Comparison of ENCODE assay signal across 21 cellular contexts in genomic region chr10:8721641-8722040, GRCh38.
"Had no signal": no experiment of that assay in that cellular context is flagged by ENCODE, and none has a peak within 500 bp of the region (broad histone marks: within the 10 kb centered on the region; RNA-seq: fewer than 3 reads in every experiment).

No MANE protein-coding gene starts in this region.

- DNase-seq: activated CD4-positive, alpha-beta memory T cell treated with anti-CD3 and anti-CD28 coated beads for 36 hours; activated CD4-positive, alpha-beta T cell treated with anti-CD3 and anti-CD28 coated beads for 48 hours; activated effector memory CD4-positive, alpha-beta T cell treated with Interleukin-2 at 50 U/mL for 16 hours; activated T-cell treated with anti-CD3 and anti-CD28 coated beads, Interleukin-2, amount 50 U/mL, for 72 hours; aorta; central memory CD4-positive, alpha-beta T cell; dermis blood vessel endothelial cell; effector CD8-positive, alpha-beta T cell; lower lobe of right lung; naive thymus-derived CD4-positive, alpha-beta T cell; ovary; psoas muscle; right cardiac atrium; stimulated activated CD4-positive, alpha-beta T cell treated with anti-CD3 and anti-CD28 coated beads, Interleukin-12 subunit alpha, Interleukin-12 subunit beta, amount 100 ng/mL, for 4 hours; stimulated activated naive CD8-positive, alpha-beta T cell treated with anti-CD3 and anti-CD28 coated beads, Interleukin-15, amount 100 ng/mL, for 72 hours; T-helper 2 cell; tibial artery had no signal

- H3K27me3 ChIP-seq: foreskin keratinocyte, ovary, tibial artery had no signal

- H3K4me1 Mint-ChIP-seq: brain; naive thymus-derived CD4-positive, alpha-beta T cell; stimulated activated naive CD8-positive, alpha-beta T cell treated with anti-CD3 and anti-CD28 coated beads, Interleukin-15, amount 100 ng/mL, for 72 hours had no signal

- ATAC-seq: activated naive CD4-positive, alpha-beta T cell treated with anti-CD3 and anti-CD28 coated beads, Interleukin-2, amount 50 U/mL, for 72 hours; activated T-cell treated with anti-CD3 and anti-CD28 coated beads, Interleukin-2, amount 50 U/mL, for 72 hours; foreskin keratinocyte; left lobe of liver; lower lobe of right lung; naive thymus-derived CD4-positive, alpha-beta T cell; psoas muscle; right cardiac atrium; stimulated activated naive CD8-positive, alpha-beta T cell treated with anti-CD3 and anti-CD28 coated beads, Interleukin-15, amount 100 ng/mL, for 72 hours had no signal

- H3K27ac ChIP-seq: foreskin keratinocyte, lower lobe of right lung, ovary, psoas muscle, tibial artery had no signal

- H3K27me3 Mint-ChIP-seq: stimulated activated naive CD8-positive, alpha-beta T cell treated with anti-CD3 and anti-CD28 coated beads, Interleukin-15, amount 100 ng/mL, for 72 hours had no signal

- H3K4me3 Mint-ChIP-seq: activated CD4-positive, alpha-beta memory T cell treated with anti-CD3 and anti-CD28 coated beads for 36 hours; activated T-cell treated with anti-CD3 and anti-CD28 coated beads, Interleukin-2, amount 50 U/mL, for 72 hours; brain; naive thymus-derived CD4-positive, alpha-beta T cell; stimulated activated naive CD8-positive, alpha-beta T cell treated with anti-CD3 and anti-CD28 coated beads, Interleukin-15, amount 100 ng/mL, for 72 hours had no signal

- H3K4me3 ChIP-seq: lower lobe of right lung, ovary, psoas muscle, tibial artery had no signal

- H3K27ac Mint-ChIP-seq: activated CD4-positive, alpha-beta memory T cell treated with anti-CD3 and anti-CD28 coated beads for 36 hours; activated naive CD4-positive, alpha-beta T cell treated with anti-CD3 and anti-CD28 coated beads, Interleukin-2, amount 50 U/mL, for 72 hours; activated T-cell treated with anti-CD3 and anti-CD28 coated beads, Interleukin-2, amount 50 U/mL, for 72 hours; brain; naive thymus-derived CD4-positive, alpha-beta T cell; stimulated activated naive CD8-positive, alpha-beta T cell treated with anti-CD3 and anti-CD28 coated beads, Interleukin-15, amount 100 ng/mL, for 72 hours had no signal

- H3K36me3 Mint-ChIP-seq: brain had no signal

- H3K36me3 ChIP-seq: lower lobe of right lung, ovary, tibial artery had no signal

- H3K4me1 ChIP-seq: foreskin keratinocyte, lower lobe of right lung, psoas muscle, tibial artery had no signal
